In genomic region chr3:134085034-134085775, GRCh38 we compare ENCODE assay signal across 15 cellular contexts. TPM values are rescaled to one million over a fixed set of nuclear protein-coding genes. Genes with fewer than 3 reads are reported as not detected.
"Had no signal": no experiment of that assay in that cellular context is flagged by ENCODE, and none has a peak within 500 bp of the region (broad histone marks: within the 10 kb centered on the region; RNA-seq: fewer than 3 reads in every experiment).

No MANE protein-coding gene starts in this region.

- H3K27me3 ChIP-seq: body of pancreas, neutrophil, thyroid gland, uterus had no signal

- H3K27ac ChIP-seq: body of pancreas, neutrophil, thyroid gland, uterus had no signal

- H3K36me3 ChIP-seq: neutrophil, thyroid gland, uterus had no signal

- DNase-seq: activated CD4-positive, alpha-beta T cell treated with anti-CD3 and anti-CD28 coated beads, Interleukin-2, amount 10 ng/mL, durations not matched to agents 24 days and 14 days; activated CD8-positive, alpha-beta memory T cell treated with anti-CD3 and anti-CD28 coated beads for 24 hours; amniotic stem cell; body of pancreas; midbrain; posterior cingulate gyrus; right cardiac atrium; small intestine; thyroid gland; uterus had no signal

- H3K9me3 ChIP-seq: body of pancreas, neutrophil, thyroid gland, uterus had no signal

- H3K4me3 ChIP-seq: body of pancreas, thyroid gland, uterus had no signal

- ATAC-seq: activated naive CD4-positive, alpha-beta T cell treated with anti-CD3 and anti-CD28 coated beads, Interleukin-2, amount 50 U/mL, for 72 hours; body of pancreas; WTC11 had no signal

- FAIRE-seq: small intestine had no signal

- H3K4me1 ChIP-seq: body of pancreas, thyroid gland, uterus had no signal

RNA-seq across cellular contexts. Expression of gene SLCO2A1, which starts 55.5 kb away (rescaled TPM):
- total RNA-seq: activated CD4-positive, alpha-beta T cell treated with anti-CD3 and anti-CD28 coated beads, Interleukin-2, amount 10 ng/mL, durations not matched to agents 24 days and 14 days; activated naive CD4-positive, alpha-beta T cell treated with anti-CD3 and anti-CD28 coated beads, Interleukin-2, amount 50 U/mL, for 72 hours; activated T-helper 2 cell treated with anti-CD3 and anti-CD28 coated beads, Interferon-gamma antibody, Interleukin-2, Interleukin-4, amounts not matched to agents 10 μg/mL and 5 μg/mL and 100 μg/mL, durations not matched to agents 14 hours and 24 hours and 36 hours; T-helper 1 cell treated with Interleukin-12 subunit alpha and Interleukin-12 subunit beta and Interleukin-4 antibody, amounts not matched to agents 30 ng/mL and 1 ng/mL, for 36 hours had no signal
